ENCODE assay signal across 8 cellular contexts in the genomic region with DNA sequence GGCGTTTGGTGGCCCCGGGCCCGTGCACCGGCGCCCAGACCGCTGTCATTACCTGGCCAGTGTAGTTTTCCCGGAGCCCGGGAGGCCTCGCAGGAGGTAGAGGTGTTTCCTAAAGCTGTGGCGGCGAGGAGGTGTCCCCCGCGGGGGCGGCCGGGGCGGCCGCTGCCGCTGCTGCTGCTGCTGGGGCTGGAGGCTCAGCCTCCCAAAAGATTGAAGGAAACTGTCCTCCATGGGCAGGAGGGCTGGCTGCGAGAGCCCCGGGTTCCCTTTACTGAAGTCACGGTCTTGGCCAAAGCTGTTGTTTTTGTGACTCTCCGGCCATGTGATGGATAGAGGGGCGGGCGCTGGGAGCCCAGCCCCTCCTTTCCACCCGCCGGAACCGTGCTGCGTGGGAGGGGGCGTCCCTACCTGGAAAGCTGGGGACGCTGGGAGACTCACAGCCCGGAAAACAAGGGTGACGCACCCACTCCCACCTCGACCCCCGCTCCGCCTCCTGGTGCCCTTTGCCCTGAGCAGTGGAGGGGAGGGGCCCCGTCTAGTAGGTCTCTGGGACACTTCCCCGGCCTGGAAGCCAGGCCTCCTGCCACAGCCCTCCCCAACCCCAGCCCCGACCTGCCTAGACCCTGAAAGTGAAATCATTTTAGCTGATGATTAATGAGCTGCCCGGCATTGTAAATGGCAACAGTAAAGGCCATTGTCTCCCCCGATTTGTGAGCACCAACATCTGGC. TPM values are rescaled to one million over a fixed set of nuclear protein-coding genes. Genes with fewer than 3 reads are reported as not detected.
DNase-seq lines count a peak whose midpoint lies in the region; ATAC-seq and TF ChIP-seq lines count a peak whose summit lies in the region.

Gene N4BP2L1 (minus strand): TSS at position 279 of the 729 bp plus-strand sequence. CDS start 48 bp downstream, at position 231.

- peaks cover 32% of the 10 kb centered on the region for H3K27me3 ChIP-seq in HUES64 (ENCODE audit: insufficient read depth, low read length)
- H3K27me3 ChIP-seq in right atrium auricular region: no peaks in the 10 kb centered on the region
- H3K27me3 ChIP-seq in psoas muscle (ENCODE audit: insufficient read depth in 3 of 3, low read length in 2 of 3): no peaks in the 10 kb centered on the region

- 3% methylated on average over 40 of the region's 40 CpGs for WGBS in HUES64
- 1% methylated on average over 37 to 40 of the region's 40 CpGs for WGBS in psoas muscle, 3 donors

- peak within 1 kb of the TSS; percentile 87 for H3K4me3 ChIP-seq in HUES64 (ENCODE audit: low read length)
- H3K4me3 ChIP-seq in right atrium auricular region: peak within 1 kb of the TSS; percentile 64 to 74
- peak within 1 kb of the TSS; percentile 84 for H3K4me3 ChIP-seq in psoas muscle

- DNase-seq in DMS53 (lab: John Stamatoyannopoulos, UW) (peak; percentile 69), T follicular helper cell (ENCODE audit: low read depth) (peak; percentile 77), right atrium auricular region (ENCODE audit: low spot score) (peak; percentile 82), psoas muscle (peak; percentile 71 to 83), ureter (ENCODE audit: low spot score) (peak; percentile 79)
- DNase-seq in activated naive CD8-positive, alpha-beta T cell treated with anti-CD3 and anti-CD28 coated beads, Interleukin-2, amount 10 ng/mL, durations not matched to agents 7 days and 5 days: peak; percentile 79

- peaks cover 19% of the 10 kb centered on the region for H3K36me3 Mint-ChIP-seq in activated naive CD8-positive, alpha-beta T cell treated with anti-CD3 and anti-CD28 coated beads, Interleukin-2, amount 10 ng/mL, durations not matched to agents 7 days and 5 days

- H3K27me3 Mint-ChIP-seq in activated naive CD8-positive, alpha-beta T cell treated with anti-CD3 and anti-CD28 coated beads, Interleukin-2, amount 10 ng/mL, durations not matched to agents 7 days and 5 days: no peaks in the 10 kb centered on the region

- intact Hi-C loops in psoas muscle (cut with DNase I): loop anchor here (5.0 to 10.0 kb wide), 2 partner anchors 107 to 109 kb away; partner anchors contain the start of gene N4BP2L2 (in 2 of the 2)

- ATAC-seq in GM21390 (IDR thresholded peaks at IDR 0.05; ENCODE audit: unreplicated experiment): peak; percentile 66
- peak; percentile 69 for ATAC-seq in activated naive CD8-positive, alpha-beta T cell treated with anti-CD3 and anti-CD28 coated beads, Interleukin-2, amount 10 ng/mL, durations not matched to agents 7 days and 5 days (ENCODE audit: low read depth)
- ATAC-seq in psoas muscle: peak; percentile 53 to 65 (median 60)

- peaks cover 46% of the 10 kb centered on the region for H3K4me1 Mint-ChIP-seq in activated naive CD8-positive, alpha-beta T cell treated with anti-CD3 and anti-CD28 coated beads, Interleukin-2, amount 10 ng/mL, durations not matched to agents 7 days and 5 days

- H3K9me3 ChIP-seq in HUES64 (ENCODE audit: insufficient read depth, low read depth, low read length): no peaks in the 10 kb centered on the region
- no peaks in the 10 kb centered on the region for H3K9me3 ChIP-seq in right atrium auricular region
- H3K9me3 ChIP-seq in psoas muscle: no peaks in the 10 kb centered on the region

- H3K9me3 Mint-ChIP-seq in activated naive CD8-positive, alpha-beta T cell treated with anti-CD3 and anti-CD28 coated beads, Interleukin-2, amount 10 ng/mL, durations not matched to agents 7 days and 5 days: peaks cover 6% of the 10 kb centered on the region

- H3K36me3 ChIP-seq in HUES64 (ENCODE audit: insufficient read depth, low read length) (no peaks in the 10 kb centered on the region), right atrium auricular region (peaks cover 5% of the 10 kb centered on the region), psoas muscle (ENCODE audit: insufficient read depth in 1 of 2, low read depth in 1 of 2) (peaks cover 0 to 36% of the 10 kb centered on the region in 2 donors)

- H3K4me3 Mint-ChIP-seq in activated naive CD8-positive, alpha-beta T cell treated with anti-CD3 and anti-CD28 coated beads, Interleukin-2, amount 10 ng/mL, durations not matched to agents 7 days and 5 days: peak within 1 kb of the TSS; percentile 96

- H3K27ac Mint-ChIP-seq in activated naive CD8-positive, alpha-beta T cell treated with anti-CD3 and anti-CD28 coated beads, Interleukin-2, amount 10 ng/mL, durations not matched to agents 7 days and 5 days: peak within 1 kb of the TSS; percentile 97

- TF ChIP-seq CTCF in right atrium auricular region (IDR thresholded peaks at IDR 0.05): no peak
- TF ChIP-seq CTCF in psoas muscle (IDR thresholded peaks at IDR 0.05): no peak

- POLR2A ChIA-PET in activated naive CD8-positive, alpha-beta T cell treated with anti-CD3 and anti-CD28 coated beads, Interleukin-2, amount 10 ng/mL, durations not matched to agents 7 days and 5 days (lab: Charles Lee): interaction anchor here (1.0 to 5.2 kb wide), 10 partner anchors 8 to 112 kb away, joined by 3 to 60 read pairs (median 4); partner anchors contain the start of genes BRCA2, N4BP2L2 and ZAR1L

- no peak within 1 kb of the TSS for H3K27ac ChIP-seq in HUES64 (ENCODE audit: low read depth, low read length)
- H3K27ac ChIP-seq in right atrium auricular region: peak within 1 kb of the TSS; percentile 79 to 90
- peak within 1 kb of the TSS; percentile 88 for H3K27ac ChIP-seq in psoas muscle

- H3K4me1 ChIP-seq in HUES64 (ENCODE audit: insufficient read depth, low read length): peaks cover 6% of the 10 kb centered on the region; the same call in 1 of the 2 replicates
- H3K4me1 ChIP-seq in right atrium auricular region: peaks cover 0 to 19% of the 10 kb centered on the region in 2 donors
- peaks cover 11% of the 10 kb centered on the region for H3K4me1 ChIP-seq in psoas muscle

- H3K9ac ChIP-seq in HUES64 (ENCODE audit: low read depth, low read length): peak within 1 kb of the TSS; percentile 59; the same call in 1 of the 2 replicates

RNA-seq across cellular contexts. Expression of gene N4BP2L1, which starts in this region (rescaled TPM):
- 1.3 TPM for polyA plus RNA-seq in HUES64 (2013, experiment 1 of 2)
- 2.7 TPM for polyA plus RNA-seq in HUES64 (2013, experiment 2 of 2)
- total RNA-seq in activated naive CD8-positive, alpha-beta T cell treated with anti-CD3 and anti-CD28 coated beads, Interleukin-2, amount 10 ng/mL, durations not matched to agents 7 days and 5 days: 10 to 100 TPM; 48.4 to 53.0 TPM
- 1 to 10 TPM; 3.4 to 5.7 TPM for total RNA-seq in right atrium auricular region
- total RNA-seq in psoas muscle: 1 to 10 TPM; 2.7 to 7.3 (median 4.8) TPM
- 1 to 10 TPM; 2.7 to 3.9 (median 3.4) TPM for polyA plus RNA-seq in psoas muscle
- total RNA-seq in ureter: 15.0 TPM
